In the genomic region with DNA sequence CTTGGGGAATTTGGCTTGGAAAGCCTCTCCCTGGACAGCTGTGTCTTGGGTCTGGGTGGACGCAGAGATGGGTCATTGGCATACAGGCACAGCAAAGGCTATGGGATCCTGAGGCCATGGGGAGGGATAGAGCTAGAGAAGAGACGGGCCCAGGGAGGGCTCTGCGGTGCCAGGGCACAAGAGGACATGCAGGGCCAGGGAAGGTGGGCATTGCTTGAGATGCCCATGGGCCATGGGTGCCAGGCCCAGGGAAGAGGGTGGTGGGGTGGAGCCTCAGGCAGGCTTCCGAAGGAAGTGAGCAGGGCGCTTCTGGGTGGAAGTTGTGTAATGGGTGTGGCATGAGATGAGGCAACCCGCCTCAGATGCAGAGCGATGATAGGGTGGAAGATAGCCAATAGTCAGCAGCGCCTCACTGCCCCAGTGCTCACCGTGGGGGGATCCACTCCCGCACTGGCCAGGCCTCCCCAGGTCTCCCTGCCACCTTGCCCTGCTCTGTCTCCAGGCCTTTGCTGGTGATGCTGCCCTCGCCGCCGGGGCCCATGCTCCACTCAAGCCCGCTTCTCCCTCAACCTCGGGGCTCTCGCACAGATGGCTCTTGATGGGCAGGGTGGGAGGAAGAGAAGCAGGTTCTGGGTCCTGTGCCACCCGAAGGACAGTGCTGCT, we compare ENCODE assay signal across 1 cellular context.
TF ChIP-seq lines count a peak whose summit lies in the region.

No MANE protein-coding gene starts in this region.

TF ChIP-seq in K562, 482 proteins besides CTCF, POLR2A, EP300 and RAD21 (continued from another document and continues in another):
- TF ChIP-seq, protein P1, sequence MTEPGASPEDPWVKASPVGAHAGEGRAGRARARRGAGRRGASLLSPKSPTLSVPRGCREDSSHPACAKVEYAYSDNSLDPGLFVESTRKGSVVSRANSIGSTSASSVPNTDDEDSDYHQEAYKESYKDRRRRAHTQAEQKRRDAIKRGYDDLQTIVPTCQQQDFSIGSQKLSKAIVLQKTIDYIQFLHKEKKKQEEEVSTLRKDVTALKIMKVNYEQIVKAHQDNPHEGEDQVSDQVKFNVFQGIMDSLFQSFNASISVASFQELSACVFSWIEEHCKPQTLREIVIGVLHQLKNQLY (CRISPR knock-in tag; conservative IDR thresholded peaks at IDR 0.05) = no peak
- no peak for TF ChIP-seq ZNF445 (CRISPR knock-in tag; IDR thresholded peaks at IDR 0.05; ENCODE audit: low read depth)
- TF ChIP-seq, protein P2, sequence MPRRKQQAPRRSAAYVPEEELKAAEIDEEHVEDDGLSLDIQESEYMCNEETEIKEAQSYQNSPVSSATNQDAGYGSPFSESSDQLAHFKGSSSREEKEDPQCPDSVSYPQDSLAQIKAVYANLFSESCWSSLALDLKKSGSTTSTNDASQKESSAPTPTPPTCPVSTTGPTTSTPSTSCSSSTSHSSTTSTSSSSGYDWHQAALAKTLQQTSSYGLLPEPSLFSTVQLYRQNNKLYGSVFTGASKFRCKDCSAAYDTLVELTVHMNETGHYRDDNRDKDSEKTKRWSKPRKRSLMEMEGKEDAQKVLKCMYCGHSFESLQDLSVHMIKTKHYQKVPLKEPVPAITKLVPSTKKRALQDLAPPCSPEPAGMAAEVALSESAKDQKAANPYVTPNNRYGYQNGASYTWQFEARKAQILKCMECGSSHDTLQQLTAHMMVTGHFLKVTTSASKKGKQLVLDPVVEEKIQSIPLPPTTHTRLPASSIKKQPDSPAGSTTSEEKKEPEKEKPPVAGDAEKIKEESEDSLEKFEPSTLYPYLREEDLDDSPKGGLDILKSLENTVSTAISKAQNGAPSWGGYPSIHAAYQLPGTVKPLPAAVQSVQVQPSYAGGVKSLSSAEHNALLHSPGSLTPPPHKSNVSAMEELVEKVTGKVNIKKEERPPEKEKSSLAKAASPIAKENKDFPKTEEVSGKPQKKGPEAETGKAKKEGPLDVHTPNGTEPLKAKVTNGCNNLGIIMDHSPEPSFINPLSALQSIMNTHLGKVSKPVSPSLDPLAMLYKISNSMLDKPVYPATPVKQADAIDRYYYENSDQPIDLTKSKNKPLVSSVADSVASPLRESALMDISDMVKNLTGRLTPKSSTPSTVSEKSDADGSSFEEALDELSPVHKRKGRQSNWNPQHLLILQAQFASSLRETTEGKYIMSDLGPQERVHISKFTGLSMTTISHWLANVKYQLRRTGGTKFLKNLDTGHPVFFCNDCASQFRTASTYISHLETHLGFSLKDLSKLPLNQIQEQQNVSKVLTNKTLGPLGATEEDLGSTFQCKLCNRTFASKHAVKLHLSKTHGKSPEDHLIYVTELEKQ (CRISPR knock-in tag; IDR thresholded peaks at IDR 0.05) = peak; percentile 66; the same call in 1 of the 2 replicates
- no peak for TF ChIP-seq ILF3 (IDR thresholded peaks at IDR 0.05; ENCODE audit: borderline replicate concordance)
- no peak for TF ChIP-seq CREM (IDR thresholded peaks at IDR 0.05; ENCODE audit: low read depth)
- no peak for TF ChIP-seq PTBP1 (IDR thresholded peaks at IDR 0.05; ENCODE audit: low read depth, low read length)
- TF ChIP-seq ZKSCAN8 (CRISPR knock-in tag; IDR thresholded peaks at IDR 0.05) = no peak
- TF ChIP-seq RB1 (IDR thresholded peaks at IDR 0.05; ENCODE audit: low read depth) = no peak
- TF ChIP-seq RBFOX2 (IDR thresholded peaks at IDR 0.05; ENCODE audit: low read depth, low read length) = no peak
- TF ChIP-seq GATA2 (CRISPR knock-in tag; IDR thresholded peaks at IDR 0.05) = no peak
- TF ChIP-seq MYBL2 (IDR thresholded peaks at IDR 0.05; ENCODE audit: low read depth) = no peak
- no peak for TF ChIP-seq MYBL2 (CRISPR knock-in tag; IDR thresholded peaks at IDR 0.05; ENCODE audit: borderline replicate concordance)
- no peak for TF ChIP-seq NR3C1 (CRISPR knock-in tag; IDR thresholded peaks at IDR 0.05)
- TF ChIP-seq ARNT (IDR thresholded peaks at IDR 0.05) = no peak
- no peak for TF ChIP-seq PYGO2 (tag; IDR thresholded peaks at IDR 0.05)
- TF ChIP-seq PRPF4 (IDR thresholded peaks at IDR 0.05; ENCODE audit: insufficient read depth, low read depth, low read length, poor library complexity, severe bottlenecking) = no peak
- TF ChIP-seq, protein P3, sequence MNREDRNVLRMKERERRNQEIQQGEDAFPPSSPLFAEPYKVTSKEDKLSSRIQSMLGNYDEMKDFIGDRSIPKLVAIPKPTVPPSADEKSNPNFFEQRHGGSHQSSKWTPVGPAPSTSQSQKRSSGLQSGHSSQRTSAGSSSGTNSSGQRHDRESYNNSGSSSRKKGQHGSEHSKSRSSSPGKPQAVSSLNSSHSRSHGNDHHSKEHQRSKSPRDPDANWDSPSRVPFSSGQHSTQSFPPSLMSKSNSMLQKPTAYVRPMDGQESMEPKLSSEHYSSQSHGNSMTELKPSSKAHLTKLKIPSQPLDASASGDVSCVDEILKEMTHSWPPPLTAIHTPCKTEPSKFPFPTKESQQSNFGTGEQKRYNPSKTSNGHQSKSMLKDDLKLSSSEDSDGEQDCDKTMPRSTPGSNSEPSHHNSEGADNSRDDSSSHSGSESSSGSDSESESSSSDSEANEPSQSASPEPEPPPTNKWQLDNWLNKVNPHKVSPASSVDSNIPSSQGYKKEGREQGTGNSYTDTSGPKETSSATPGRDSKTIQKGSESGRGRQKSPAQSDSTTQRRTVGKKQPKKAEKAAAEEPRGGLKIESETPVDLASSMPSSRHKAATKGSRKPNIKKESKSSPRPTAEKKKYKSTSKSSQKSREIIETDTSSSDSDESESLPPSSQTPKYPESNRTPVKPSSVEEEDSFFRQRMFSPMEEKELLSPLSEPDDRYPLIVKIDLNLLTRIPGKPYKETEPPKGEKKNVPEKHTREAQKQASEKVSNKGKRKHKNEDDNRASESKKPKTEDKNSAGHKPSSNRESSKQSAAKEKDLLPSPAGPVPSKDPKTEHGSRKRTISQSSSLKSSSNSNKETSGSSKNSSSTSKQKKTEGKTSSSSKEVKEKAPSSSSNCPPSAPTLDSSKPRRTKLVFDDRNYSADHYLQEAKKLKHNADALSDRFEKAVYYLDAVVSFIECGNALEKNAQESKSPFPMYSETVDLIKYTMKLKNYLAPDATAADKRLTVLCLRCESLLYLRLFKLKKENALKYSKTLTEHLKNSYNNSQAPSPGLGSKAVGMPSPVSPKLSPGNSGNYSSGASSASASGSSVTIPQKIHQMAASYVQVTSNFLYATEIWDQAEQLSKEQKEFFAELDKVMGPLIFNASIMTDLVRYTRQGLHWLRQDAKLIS (CRISPR knock-in tag; IDR thresholded peaks at IDR 0.05) = no peak
- TF ChIP-seq ELF4 (CRISPR knock-in tag; IDR thresholded peaks at IDR 0.05) = no peak
- TF ChIP-seq ZNF274 (IDR thresholded peaks at IDR 0.05; ENCODE audit: borderline replicate concordance, low read depth, low read length) = no peak
- TF ChIP-seq, protein P4, sequence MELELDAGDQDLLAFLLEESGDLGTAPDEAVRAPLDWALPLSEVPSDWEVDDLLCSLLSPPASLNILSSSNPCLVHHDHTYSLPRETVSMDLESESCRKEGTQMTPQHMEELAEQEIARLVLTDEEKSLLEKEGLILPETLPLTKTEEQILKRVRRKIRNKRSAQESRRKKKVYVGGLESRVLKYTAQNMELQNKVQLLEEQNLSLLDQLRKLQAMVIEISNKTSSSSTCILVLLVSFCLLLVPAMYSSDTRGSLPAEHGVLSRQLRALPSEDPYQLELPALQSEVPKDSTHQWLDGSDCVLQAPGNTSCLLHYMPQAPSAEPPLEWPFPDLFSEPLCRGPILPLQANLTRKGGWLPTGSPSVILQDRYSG (tag; conservative IDR thresholded peaks at IDR 0.05; ENCODE audit: low read depth) = peak; percentile 36; the same call in 1 of the 2 replicates
- no peak for TF ChIP-seq MYC (IDR thresholded peaks at IDR 0.05; ENCODE audit: low read depth, low read length)
- no peak for TF ChIP-seq MYC (CRISPR knock-in tag; IDR thresholded peaks at IDR 0.05; ENCODE audit: borderline replicate concordance, low read depth)
- no peak for TF ChIP-seq ZEB2 (IDR thresholded peaks at IDR 0.05)
- TF ChIP-seq ZNF77 (CRISPR knock-in tag; IDR thresholded peaks at IDR 0.05) = no peak
- TF ChIP-seq ZNF143 (CRISPR knock-in tag; IDR thresholded peaks at IDR 0.05) = no peak
- TF ChIP-seq HDAC8 (tag; IDR thresholded peaks at IDR 0.05) = peak; percentile 78
- TF ChIP-seq ZNF263 (CRISPR knock-in tag; IDR thresholded peaks at IDR 0.05; ENCODE audit: borderline replicate concordance) = no peak
- TF ChIP-seq, protein P5, sequence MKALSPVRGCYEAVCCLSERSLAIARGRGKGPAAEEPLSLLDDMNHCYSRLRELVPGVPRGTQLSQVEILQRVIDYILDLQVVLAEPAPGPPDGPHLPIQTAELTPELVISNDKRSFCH (CRISPR knock-in tag; IDR thresholded peaks at IDR 0.05) = no peak
- TF ChIP-seq, protein P5 (tag; IDR thresholded peaks at IDR 0.05) = no peak
- TF ChIP-seq HNRNPK (IDR thresholded peaks at IDR 0.05; ENCODE audit: low read depth, low read length, poor library complexity, severe bottlenecking) = no peak
- no peak for TF ChIP-seq ZNF830 (CRISPR knock-in tag; IDR thresholded peaks at IDR 0.05)
- TF ChIP-seq SIN3A (IDR thresholded peaks at IDR 0.05; ENCODE audit: borderline replicate concordance in 2 of 2, control insufficient read depth in 1 of 2, low read depth in 2 of 2, low read length in 2 of 2) = no peak
- TF ChIP-seq ZNF699 (CRISPR knock-in tag; IDR thresholded peaks at IDR 0.05; ENCODE audit: insufficient replicate concordance) = no peak
- no peak; the same call in 1 of the 2 replicates for TF ChIP-seq DIDO1 (tag; IDR thresholded peaks at IDR 0.05; ENCODE audit: low read depth)
- no peak for TF ChIP-seq POLR2AphosphoS5 (IDR thresholded peaks at IDR 0.05; ENCODE audit: control insufficient read depth, insufficient read depth, low read depth, low read length)
- TF ChIP-seq, protein P6, sequence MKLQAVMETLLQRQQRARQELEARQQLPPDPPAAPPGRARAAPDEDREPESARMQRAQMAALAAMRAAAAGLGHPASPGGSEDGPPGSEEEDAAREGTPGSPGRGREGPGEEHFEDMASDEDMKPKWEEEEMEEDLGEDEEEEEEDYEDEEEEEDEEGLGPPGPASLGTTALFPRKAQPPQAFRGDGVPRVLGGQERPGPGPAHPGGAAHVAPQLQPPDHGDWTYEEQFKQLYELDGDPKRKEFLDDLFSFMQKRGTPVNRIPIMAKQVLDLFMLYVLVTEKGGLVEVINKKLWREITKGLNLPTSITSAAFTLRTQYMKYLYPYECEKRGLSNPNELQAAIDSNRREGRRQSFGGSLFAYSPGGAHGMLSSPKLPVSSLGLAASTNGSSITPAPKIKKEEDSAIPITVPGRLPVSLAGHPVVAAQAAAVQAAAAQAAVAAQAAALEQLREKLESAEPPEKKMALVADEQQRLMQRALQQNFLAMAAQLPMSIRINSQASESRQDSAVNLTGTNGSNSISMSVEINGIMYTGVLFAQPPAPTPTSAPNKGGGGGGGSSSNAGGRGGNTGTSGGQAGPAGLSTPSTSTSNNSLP (IDR thresholded peaks at IDR 0.05; ENCODE audit: borderline replicate concordance, low read depth, low read length) = no peak
- no peak for TF ChIP-seq ETS2 (tag; IDR thresholded peaks at IDR 0.05; ENCODE audit: borderline replicate concordance, poor library complexity, severe bottlenecking)
- no peak for TF ChIP-seq MEIS2 (IDR thresholded peaks at IDR 0.05; ENCODE audit: partially characterized antibody)
- TF ChIP-seq FIP1L1 (IDR thresholded peaks at IDR 0.05; ENCODE audit: low read depth, low read length, poor library complexity, severe bottlenecking) = no peak
- TF ChIP-seq BRF1 (IDR thresholded peaks at IDR 0.05; ENCODE audit: borderline replicate concordance, extremely low read depth, insufficient read length) = no peak
- TF ChIP-seq FOXP1 (CRISPR knock-in tag; IDR thresholded peaks at IDR 0.05) = 0 out of 2 replicates have a peak, but pooled peaks have one; percentile 14
- TF ChIP-seq BHLHE40 (IDR thresholded peaks at IDR 0.05; ENCODE audit: low read length) = no peak
- no peak for TF ChIP-seq HNRNPUL1 (IDR thresholded peaks at IDR 0.05; ENCODE audit: low read length)
- no peak for TF ChIP-seq RFX5 (IDR thresholded peaks at IDR 0.05; ENCODE audit: low read depth, low read length)
- TF ChIP-seq HOXB6 (CRISPR knock-in tag; IDR thresholded peaks at IDR 0.05; ENCODE audit: borderline replicate concordance) = no peak
- no peak for TF ChIP-seq SMARCB1 (IDR thresholded peaks at IDR 0.05; ENCODE audit: insufficient read length, low read depth)
- TF ChIP-seq, protein P7, sequence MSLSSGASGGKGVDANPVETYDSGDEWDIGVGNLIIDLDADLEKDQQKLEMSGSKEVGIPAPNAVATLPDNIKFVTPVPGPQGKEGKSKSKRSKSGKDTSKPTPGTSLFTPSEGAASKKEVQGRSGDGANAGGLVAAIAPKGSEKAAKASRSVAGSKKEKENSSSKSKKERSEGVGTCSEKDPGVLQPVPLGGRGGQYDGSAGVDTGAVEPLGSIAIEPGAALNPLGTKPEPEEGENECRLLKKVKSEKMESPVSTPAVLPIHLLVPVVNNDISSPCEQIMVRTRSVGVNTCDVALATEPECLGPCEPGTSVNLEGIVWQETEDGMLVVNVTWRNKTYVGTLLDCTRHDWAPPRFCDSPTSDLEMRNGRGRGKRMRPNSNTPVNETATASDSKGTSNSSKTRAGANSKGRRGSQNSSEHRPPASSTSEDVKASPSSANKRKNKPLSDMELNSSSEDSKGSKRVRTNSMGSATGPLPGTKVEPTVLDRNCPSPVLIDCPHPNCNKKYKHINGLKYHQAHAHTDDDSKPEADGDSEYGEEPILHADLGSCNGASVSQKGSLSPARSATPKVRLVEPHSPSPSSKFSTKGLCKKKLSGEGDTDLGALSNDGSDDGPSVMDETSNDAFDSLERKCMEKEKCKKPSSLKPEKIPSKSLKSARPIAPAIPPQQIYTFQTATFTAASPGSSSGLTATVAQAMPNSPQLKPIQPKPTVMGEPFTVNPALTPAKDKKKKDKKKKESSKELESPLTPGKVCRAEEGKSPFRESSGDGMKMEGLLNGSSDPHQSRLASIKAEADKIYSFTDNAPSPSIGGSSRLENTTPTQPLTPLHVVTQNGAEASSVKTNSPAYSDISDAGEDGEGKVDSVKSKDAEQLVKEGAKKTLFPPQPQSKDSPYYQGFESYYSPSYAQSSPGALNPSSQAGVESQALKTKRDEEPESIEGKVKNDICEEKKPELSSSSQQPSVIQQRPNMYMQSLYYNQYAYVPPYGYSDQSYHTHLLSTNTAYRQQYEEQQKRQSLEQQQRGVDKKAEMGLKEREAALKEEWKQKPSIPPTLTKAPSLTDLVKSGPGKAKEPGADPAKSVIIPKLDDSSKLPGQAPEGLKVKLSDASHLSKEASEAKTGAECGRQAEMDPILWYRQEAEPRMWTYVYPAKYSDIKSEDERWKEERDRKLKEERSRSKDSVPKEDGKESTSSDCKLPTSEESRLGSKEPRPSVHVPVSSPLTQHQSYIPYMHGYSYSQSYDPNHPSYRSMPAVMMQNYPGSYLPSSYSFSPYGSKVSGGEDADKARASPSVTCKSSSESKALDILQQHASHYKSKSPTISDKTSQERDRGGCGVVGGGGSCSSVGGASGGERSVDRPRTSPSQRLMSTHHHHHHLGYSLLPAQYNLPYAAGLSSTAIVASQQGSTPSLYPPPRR (CRISPR knock-in tag; IDR thresholded peaks at IDR 0.05; ENCODE audit: borderline replicate concordance) = no peak
